In the genomic region with DNA sequence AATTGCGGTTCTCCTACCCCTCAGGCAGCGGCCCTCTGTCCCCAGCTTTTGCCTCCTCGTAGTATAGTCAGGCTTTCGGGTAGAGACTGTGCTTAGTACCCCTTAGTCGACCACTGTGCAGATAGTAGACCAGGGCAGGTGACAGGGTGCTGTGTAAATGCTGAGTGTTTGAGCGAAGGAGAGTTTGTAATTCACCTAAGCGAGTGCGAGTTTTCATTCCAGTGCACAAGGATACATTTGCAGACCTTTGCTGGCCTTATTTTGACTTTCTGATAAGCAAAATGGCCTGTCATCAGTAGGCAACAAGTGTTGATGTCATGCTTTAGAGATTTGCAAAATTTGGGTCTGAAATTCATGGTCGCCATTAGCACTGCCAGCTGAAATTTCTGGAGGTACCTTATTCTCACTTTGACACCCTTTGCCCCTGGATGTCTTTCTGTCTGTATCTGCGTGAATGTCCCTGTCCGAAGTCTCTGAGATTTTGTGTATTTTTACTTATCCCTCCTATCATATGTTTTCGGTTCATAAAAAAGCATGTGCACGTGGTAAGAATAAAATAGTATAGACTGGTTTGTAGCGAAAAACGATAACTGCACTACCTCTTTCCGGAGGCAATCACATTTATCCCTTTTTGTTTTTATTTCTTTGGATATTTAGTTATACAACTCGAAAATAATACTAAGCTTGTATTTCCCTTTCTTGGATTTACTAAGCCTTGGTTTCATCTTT, we compare ENCODE assay signal across 8 cellular contexts. TPM values are rescaled to one million over a fixed set of nuclear protein-coding genes. Genes with fewer than 3 reads are reported as not detected.
DNase-seq lines count a peak whose midpoint lies in the region; TF ChIP-seq lines count a peak whose summit lies in the region.

No MANE protein-coding gene starts in this region.

- no peak overlapping the region for H2AFZ ChIP-seq in SU-DHL-6 (ENCODE audit: low read depth, low read length, severe bottlenecking)
- H2AFZ ChIP-seq in smooth muscle cell (ENCODE audit: low read depth) = peak overlapping the region; percentile 94

- no peaks in the 10 kb centered on the region for H3K9me3 ChIP-seq in BLaER1
- no peaks in the 10 kb centered on the region for H3K9me3 ChIP-seq in SU-DHL-6 (ENCODE audit: insufficient read depth, low read length)
- H3K9me3 ChIP-seq in smooth muscle cell (replicated peaks; ENCODE audit: low read depth) = no peaks in the 10 kb centered on the region

- H3K79me2 ChIP-seq in SU-DHL-6 (ENCODE audit: insufficient read depth, low read length) = peaks cover 63% of the 10 kb centered on the region
- peaks cover 52% of the 10 kb centered on the region for H3K79me2 ChIP-seq in smooth muscle cell (ENCODE audit: low read depth)

- peak overlapping the region; percentile 100 for H3K27ac ChIP-seq in BLaER1
- H3K27ac ChIP-seq in SU-DHL-6 (ENCODE audit: low read depth, low read length) = peak overlapping the region; percentile 97
- peak overlapping the region; percentile 54 for H3K27ac ChIP-seq in smooth muscle cell (ENCODE audit: low read depth)

- H3K4me3 ChIP-seq in BLaER1 (peak overlapping the region; percentile 99), H7 (ENCODE audit: insufficient read depth, low read depth, low read length) (peak overlapping the region; percentile 100), SU-DHL-6 (ENCODE audit: insufficient read depth, low read length, poor library complexity, severe bottlenecking) (peak overlapping the region; percentile 75), fibroblast of villous mesenchyme (ENCODE audit: low read depth, low read length) (peak overlapping the region; percentile 94), smooth muscle cell (peak overlapping the region; percentile 85)

- no peak for TF ChIP-seq CTCF in SU-DHL-6 (IDR thresholded peaks at IDR 0.05; ENCODE audit: insufficient read depth, low read length, poor library complexity, severe bottlenecking)
- no peak for TF ChIP-seq CTCF in fibroblast of villous mesenchyme (IDR thresholded peaks at IDR 0.05; ENCODE audit: insufficient read depth, low read depth, low read length)
- no peak for TF ChIP-seq CTCF in smooth muscle cell (IDR thresholded peaks at IDR 0.05; ENCODE audit: borderline replicate concordance, insufficient read depth, poor library complexity, severe bottlenecking)
- no peak for TF ChIP-seq CTCF in GM20000 (IDR thresholded peaks at IDR 0.05; ENCODE audit: extremely low read depth, missing control alignments)

- peak overlapping the region; percentile 93 for H3K4me2 ChIP-seq in BLaER1
- H3K4me2 ChIP-seq in SU-DHL-6 (ENCODE audit: low read depth, low read length, poor library complexity, severe bottlenecking) = peak overlapping the region; percentile 60
- peak overlapping the region; percentile 85 for H3K4me2 ChIP-seq in smooth muscle cell

- 26% methylated on average over 17 of the region's 17 CpGs for WGBS in smooth muscle cell (ENCODE audit: low lambda C conversion rate)

- DNase-seq in H7 (no peak), fibroblast of villous mesenchyme (ENCODE audit: low read depth) (no peak), smooth muscle cell (lab: John Stamatoyannopoulos, UW; ENCODE audit: unreplicated experiment) (no peak), GM20000 (ENCODE audit: low spot score) (no peak), GDM1 (lab: John Stamatoyannopoulos, UW) (no peak), cerebellar nuclear complex (lab: John Stamatoyannopoulos, UW) (no peak)

- no peaks in the 10 kb centered on the region for H3K27me3 ChIP-seq in BLaER1
- H3K27me3 ChIP-seq in H7 (ENCODE audit: control insufficient read depth, insufficient read depth, low read length) = no peaks in the 10 kb centered on the region
- H3K27me3 ChIP-seq in SU-DHL-6 (ENCODE audit: low read length) = no peaks in the 10 kb centered on the region
- no peaks in the 10 kb centered on the region for H3K27me3 ChIP-seq in smooth muscle cell (ENCODE audit: low read depth)

- H3K9ac ChIP-seq in BLaER1 = peak overlapping the region; percentile 100
- H3K9ac ChIP-seq in SU-DHL-6 (ENCODE audit: low read length) = peak overlapping the region; percentile 99
- no peak overlapping the region for H3K9ac ChIP-seq in smooth muscle cell (ENCODE audit: low read depth)

- H3K4me1 ChIP-seq in BLaER1 (peaks cover 56% of the 10 kb centered on the region), smooth muscle cell (ENCODE audit: low read depth) (no peaks in the 10 kb centered on the region)

- H3K36me3 ChIP-seq in BLaER1 = peaks cover 22% of the 10 kb centered on the region
- no peaks in the 10 kb centered on the region for H3K36me3 ChIP-seq in H7 (replicated peaks; ENCODE audit: control insufficient read depth, insufficient read depth, low read length)
- peaks cover 6% of the 10 kb centered on the region; the same call in 1 of the 2 replicates for H3K36me3 ChIP-seq in SU-DHL-6 (ENCODE audit: low read length)
- no peaks in the 10 kb centered on the region for H3K36me3 ChIP-seq in smooth muscle cell (ENCODE audit: low read depth)

- H3F3A ChIP-seq in SU-DHL-6 (ENCODE audit: insufficient read depth) = peaks cover 16% of the 10 kb centered on the region
- H3F3A ChIP-seq in smooth muscle cell (ENCODE audit: low read depth) = peaks cover 12% of the 10 kb centered on the region

- H4K20me1 ChIP-seq in BLaER1 (peaks cover 55% of the 10 kb centered on the region), SU-DHL-6 (ENCODE audit: low read depth, low read length) (peaks cover 26% of the 10 kb centered on the region), smooth muscle cell (ENCODE audit: low read depth) (no peaks in the 10 kb centered on the region)

- H3K9me2 ChIP-seq in SU-DHL-6 (replicated peaks; ENCODE audit: insufficient read depth, low read length) = no peaks in the 10 kb centered on the region

RNA-seq across cellular contexts. Expression of gene LMNB1, which starts 1.9 kb away (rescaled TPM):
- 171 and 174 TPM in 2 replicates for total RNA-seq in H7 (2014; rRNA removed; shearing (Covaris generic))
- total RNA-seq in fibroblast of villous mesenchyme (31.6 and 47.9 TPM in 2 replicates), smooth muscle cell (27.7 and 32.5 TPM in 2 replicates)
- polyA plus RNA-seq in smooth muscle cell = 6.4 and 8.4 TPM in 2 replicates
